In genomic region chr3:174441588-174442316, GRCh38 we compare ENCODE assay signal across 8 cellular contexts.
DNase-seq lines count a peak whose midpoint lies in the region; ATAC-seq and TF ChIP-seq lines count a peak whose summit lies in the region.

No MANE protein-coding gene starts in this region.

- no peak overlapping the region for H3K9ac ChIP-seq in Karpas-422 (ENCODE audit: low read length)

- H3K4me1 Mint-ChIP-seq in activated T-helper 1 cell treated with anti-CD3 and anti-CD28 coated beads, Interleukin-12 subunit alpha, Interleukin-12 subunit beta, Interleukin-2, Interleukin-4 antibody, amounts not matched to agents 30 ng/mL and 10 ng/mL and 1 ng/mL, durations not matched to agents 14 hours and 24 hours and 36 hours (ENCODE audit: low read depth): peaks cover 10% of the 10 kb centered on the region
- no peaks in the 10 kb centered on the region for H3K4me1 Mint-ChIP-seq in stimulated activated effector memory CD8-positive, alpha-beta T cell treated with anti-CD3 and anti-CD28 coated beads, Interleukin-12 subunit alpha, Interleukin-12 subunit beta, amount 100 ng/mL, for 72 hours

- H3K4me3 ChIP-seq in GM12864 (ENCODE audit: low read depth, low read length) (peak overlapping the region; percentile 60), Karpas-422 (ENCODE audit: low read length) (peak overlapping the region; percentile 61; the same call in 1 of the 2 replicates), iPS DF 6.9 (ENCODE audit: low read length) (peak overlapping the region; percentile 56; the same call in 1 of the 2 replicates)

- H3K27me3 ChIP-seq in Karpas-422 (ENCODE audit: low read length): no peaks in the 10 kb centered on the region
- H3K27me3 ChIP-seq in iPS DF 6.9 (ENCODE audit: control insufficient read depth, insufficient read depth, low read length): no peaks in the 10 kb centered on the region

- DNase-seq in GM12864 (ENCODE audit: low read depth) (no peak), Karpas-422 (no peak), iPS DF 6.9 (ENCODE audit: low read depth, low spot score) (no peak)
- no peak for DNase-seq in activated T-helper 1 cell treated with anti-CD3 and anti-CD28 coated beads, Interleukin-12 subunit alpha, Interleukin-12 subunit beta, Interleukin-2, Interleukin-4 antibody, amounts not matched to agents 30 ng/mL and 10 ng/mL and 1 ng/mL, durations not matched to agents 14 hours and 24 hours and 36 hours (ENCODE audit: low spot score)
- DNase-seq in stimulated activated effector memory CD8-positive, alpha-beta T cell treated with anti-CD3 and anti-CD28 coated beads, Interleukin-12 subunit alpha, Interleukin-12 subunit beta, amount 100 ng/mL, for 72 hours (ENCODE audit: low spot score in 2 of 2): no peak

- H3K4me3 Mint-ChIP-seq in activated T-helper 1 cell treated with anti-CD3 and anti-CD28 coated beads, Interleukin-12 subunit alpha, Interleukin-12 subunit beta, Interleukin-2, Interleukin-4 antibody, amounts not matched to agents 30 ng/mL and 10 ng/mL and 1 ng/mL, durations not matched to agents 14 hours and 24 hours and 36 hours: peak overlapping the region; percentile 76
- peak overlapping the region; percentile 5 for H3K4me3 Mint-ChIP-seq in stimulated activated effector memory CD8-positive, alpha-beta T cell treated with anti-CD3 and anti-CD28 coated beads, Interleukin-12 subunit alpha, Interleukin-12 subunit beta, amount 100 ng/mL, for 72 hours

- H3K27ac ChIP-seq in Karpas-422 (ENCODE audit: low read length): no peak overlapping the region
- H3K27ac ChIP-seq in iPS DF 6.9 (ENCODE audit: low read length): no peak overlapping the region

- no peaks in the 10 kb centered on the region for H3K9me3 Mint-ChIP-seq in activated T-helper 1 cell treated with anti-CD3 and anti-CD28 coated beads, Interleukin-12 subunit alpha, Interleukin-12 subunit beta, Interleukin-2, Interleukin-4 antibody, amounts not matched to agents 30 ng/mL and 10 ng/mL and 1 ng/mL, durations not matched to agents 14 hours and 24 hours and 36 hours
- peaks cover 10% of the 10 kb centered on the region for H3K9me3 Mint-ChIP-seq in stimulated activated effector memory CD8-positive, alpha-beta T cell treated with anti-CD3 and anti-CD28 coated beads, Interleukin-12 subunit alpha, Interleukin-12 subunit beta, amount 100 ng/mL, for 72 hours

- H3K4me2 ChIP-seq in Karpas-422 (ENCODE audit: low read depth, low read length, poor library complexity, severe bottlenecking): peak overlapping the region; percentile 58

- peaks cover 7% of the 10 kb centered on the region for H3K9me3 ChIP-seq in Karpas-422 (ENCODE audit: low read length)
- H3K9me3 ChIP-seq in iPS DF 6.9 (ENCODE audit: control insufficient read depth, insufficient read depth, low read length): no peaks in the 10 kb centered on the region

- H3K4me1 ChIP-seq in Karpas-422 (ENCODE audit: low read length) (peaks cover 4% of the 10 kb centered on the region; the same call in 1 of the 2 replicates), iPS DF 6.9 (ENCODE audit: control insufficient read depth, insufficient read depth, low read length) (no peaks in the 10 kb centered on the region; the same call in 1 of the 2 replicates)

- no peak for TF ChIP-seq CTCF in GM12864 (IDR thresholded peaks at IDR 0.05; ENCODE audit: low read depth, low read length, missing control alignments)

- no peak overlapping the region for H3K27ac Mint-ChIP-seq in activated T-helper 1 cell treated with anti-CD3 and anti-CD28 coated beads, Interleukin-12 subunit alpha, Interleukin-12 subunit beta, Interleukin-2, Interleukin-4 antibody, amounts not matched to agents 30 ng/mL and 10 ng/mL and 1 ng/mL, durations not matched to agents 14 hours and 24 hours and 36 hours
- no peak overlapping the region for H3K27ac Mint-ChIP-seq in stimulated activated effector memory CD8-positive, alpha-beta T cell treated with anti-CD3 and anti-CD28 coated beads, Interleukin-12 subunit alpha, Interleukin-12 subunit beta, amount 100 ng/mL, for 72 hours

- no peaks in the 10 kb centered on the region for H4K20me1 ChIP-seq in Karpas-422 (ENCODE audit: insufficient read depth, low read depth, low read length)

- H3K9me2 ChIP-seq in Karpas-422 (replicated peaks; ENCODE audit: insufficient read depth, low read length): no peaks in the 10 kb centered on the region

- intact Hi-C loops in activated T-helper 1 cell treated with anti-CD3 and anti-CD28 coated beads, Interleukin-12 subunit alpha, Interleukin-12 subunit beta, Interleukin-2, Interleukin-4 antibody, amounts not matched to agents 30 ng/mL and 10 ng/mL and 1 ng/mL, durations not matched to agents 14 hours and 24 hours and 36 hours (cut with micrococcal nuclease): loop anchor here (5.0 kb wide), 1 partner anchor 1044 kb away; the partner anchor contains the start of gene NLGN1

- ATAC-seq in stimulated activated effector memory CD8-positive, alpha-beta T cell treated with anti-CD3 and anti-CD28 coated beads, Interleukin-12 subunit alpha, Interleukin-12 subunit beta, amount 100 ng/mL, for 72 hours: peak; percentile 24
- ATAC-seq in GM21717 (IDR thresholded peaks at IDR 0.05; ENCODE audit: unreplicated experiment) (no peak), HG03521 (IDR thresholded peaks at IDR 0.05; ENCODE audit: unreplicated experiment) (no peak), GM21723 (IDR thresholded peaks at IDR 0.05; ENCODE audit: unreplicated experiment) (no peak)

- H3K36me3 Mint-ChIP-seq in activated T-helper 1 cell treated with anti-CD3 and anti-CD28 coated beads, Interleukin-12 subunit alpha, Interleukin-12 subunit beta, Interleukin-2, Interleukin-4 antibody, amounts not matched to agents 30 ng/mL and 10 ng/mL and 1 ng/mL, durations not matched to agents 14 hours and 24 hours and 36 hours (ENCODE audit: low read depth): no peaks in the 10 kb centered on the region
- H3K36me3 Mint-ChIP-seq in stimulated activated effector memory CD8-positive, alpha-beta T cell treated with anti-CD3 and anti-CD28 coated beads, Interleukin-12 subunit alpha, Interleukin-12 subunit beta, amount 100 ng/mL, for 72 hours: no peaks in the 10 kb centered on the region

- no peaks in the 10 kb centered on the region for H3K36me3 ChIP-seq in Karpas-422 (ENCODE audit: insufficient read depth, low read length)
- no peaks in the 10 kb centered on the region for H3K36me3 ChIP-seq in iPS DF 6.9 (ENCODE audit: control insufficient read depth, insufficient read depth, low read length)

- no CpG with 5 or more reads among the region's 11 CpGs for WGBS in iPS DF 6.9 (ENCODE audit: insufficient coverage, insufficient read length)

- H3K27me3 Mint-ChIP-seq in activated T-helper 1 cell treated with anti-CD3 and anti-CD28 coated beads, Interleukin-12 subunit alpha, Interleukin-12 subunit beta, Interleukin-2, Interleukin-4 antibody, amounts not matched to agents 30 ng/mL and 10 ng/mL and 1 ng/mL, durations not matched to agents 14 hours and 24 hours and 36 hours (ENCODE audit: insufficient read depth): peaks cover 19% of the 10 kb centered on the region

- H2AFZ ChIP-seq in Karpas-422 (ENCODE audit: low read length): peak overlapping the region; percentile 86; the same call in 1 of the 2 replicates

- H3K79me2 ChIP-seq in Karpas-422 (ENCODE audit: low read length): no peaks in the 10 kb centered on the region
